Comparison of ENCODE assay signal across 22 cellular contexts in genomic region chr15:101264011-101264410, GRCh38. TPM values are rescaled to one million over a fixed set of nuclear protein-coding genes. Genes with fewer than 3 reads are reported as not detected.
DNase-seq lines count a peak whose midpoint lies in the region; ATAC-seq, FAIRE-seq and TF ChIP-seq lines count a peak whose summit lies in the region.
"Had no signal": no experiment of that assay in that cellular context is flagged by ENCODE, and none has a peak within 500 bp of the region (broad histone marks: within the 10 kb centered on the region; RNA-seq: fewer than 3 reads in every experiment).

No MANE protein-coding gene starts in this region.

- no peaks in the 10 kb centered on the region for H3K36me3 ChIP-seq in astrocyte (ENCODE audit: insufficient read depth, low read length)
- H3K36me3 ChIP-seq: thyroid gland had no signal

- H2AFZ ChIP-seq in astrocyte (ENCODE audit: low read depth, low read length): no peak overlapping the region

- H3K4me3 Mint-ChIP-seq in astrocyte (ENCODE audit: unreplicated experiment): no peak overlapping the region
- H3K4me3 Mint-ChIP-seq in natural killer cell treated with Interleukin-12 subunit alpha and Interleukin-12 subunit beta and Interleukin-15 and Interleukin-18, amount 100 ng/mL, for 72 hours: no peak overlapping the region
- H3K4me3 Mint-ChIP-seq: activated B cell treated with CpG ODN at 0.5 μM for 24 hours; activated CD8-positive, alpha-beta T cell treated with anti-CD3 and anti-CD28 coated beads, Interleukin-2, amount 10 ng/mL, durations not matched to agents 7 days and 5 days; activated naive CD8-positive, alpha-beta T cell treated with anti-CD3 and anti-CD28 coated beads, Interleukin-2, amount 10 ng/mL, durations not matched to agents 7 days and 5 days; naive thymus-derived CD8-positive, alpha-beta T cell had no signal

- H3K36me3 Mint-ChIP-seq in astrocyte (ENCODE audit: low read depth, unreplicated experiment): peaks cover 11% of the 10 kb centered on the region
- peaks cover 2% of the 10 kb centered on the region for H3K36me3 Mint-ChIP-seq in natural killer cell treated with Interleukin-12 subunit alpha and Interleukin-12 subunit beta and Interleukin-15 and Interleukin-18, amount 100 ng/mL, for 72 hours
- H3K36me3 Mint-ChIP-seq: activated naive CD8-positive, alpha-beta T cell treated with anti-CD3 and anti-CD28 coated beads, Interleukin-2, amount 10 ng/mL, durations not matched to agents 7 days and 5 days had no signal

- H3K27me3 Mint-ChIP-seq in astrocyte (ENCODE audit: low read depth, unreplicated experiment): peaks cover 11% of the 10 kb centered on the region
- H3K27me3 Mint-ChIP-seq in natural killer cell treated with Interleukin-12 subunit alpha and Interleukin-12 subunit beta and Interleukin-15 and Interleukin-18, amount 100 ng/mL, for 72 hours: peaks cover 9 to 13% of the 10 kb centered on the region in 2 donors

- intact Hi-C loops in Right ventricle myocardium superior (cut with DNase I): loop anchor here (10.0 kb wide), 1 partner anchor 339 kb away; no protein-coding TSS in a partner anchor

- TF ChIP-seq CTCF in astrocyte (IDR thresholded peaks at IDR 0.05; ENCODE audit: insufficient read depth, low read depth, low read length) (no peak), foreskin keratinocyte (conservative IDR thresholded peaks at IDR 0.05) (no peak)

- H3K27ac ChIP-seq in astrocyte (ENCODE audit: low read depth, low read length) (no peak overlapping the region), foreskin keratinocyte (no peak overlapping the region)
- H3K27ac ChIP-seq: thyroid gland had no signal

- no peak overlapping the region for H3K4me2 ChIP-seq in astrocyte (ENCODE audit: low read length)

- H3K27ac Mint-ChIP-seq in astrocyte (ENCODE audit: unreplicated experiment): no peak overlapping the region
- H3K27ac Mint-ChIP-seq in natural killer cell treated with Interleukin-12 subunit alpha and Interleukin-12 subunit beta and Interleukin-15 and Interleukin-18, amount 100 ng/mL, for 72 hours: no peak overlapping the region
- H3K27ac Mint-ChIP-seq: activated B cell treated with CpG ODN at 0.5 μM for 24 hours; activated CD8-positive, alpha-beta T cell treated with anti-CD3 and anti-CD28 coated beads, Interleukin-2, amount 10 ng/mL, durations not matched to agents 7 days and 5 days; activated naive CD8-positive, alpha-beta T cell treated with anti-CD3 and anti-CD28 coated beads, Interleukin-2, amount 10 ng/mL, durations not matched to agents 7 days and 5 days had no signal

- H3K4me3 ChIP-seq in astrocyte (ENCODE audit: insufficient read depth, low read depth, low read length): no peak overlapping the region
- H3K4me3 ChIP-seq: esophagus squamous epithelium, heart left ventricle, lung, thyroid gland had no signal

- H3K4me1 Mint-ChIP-seq in astrocyte (ENCODE audit: low read depth, unreplicated experiment): peaks cover 5% of the 10 kb centered on the region
- peaks cover 6 to 33% of the 10 kb centered on the region in 2 donors for H3K4me1 Mint-ChIP-seq in natural killer cell treated with Interleukin-12 subunit alpha and Interleukin-12 subunit beta and Interleukin-15 and Interleukin-18, amount 100 ng/mL, for 72 hours (ENCODE audit: low read depth in 2 of 2)
- H3K4me1 Mint-ChIP-seq: activated B cell treated with CpG ODN at 0.5 μM for 24 hours had no signal

- H3K27me3 ChIP-seq in astrocyte (ENCODE audit: insufficient read depth, low read length): no peaks in the 10 kb centered on the region
- peaks cover 7% of the 10 kb centered on the region for H3K27me3 ChIP-seq in foreskin keratinocyte
- H3K27me3 ChIP-seq: esophagus squamous epithelium, heart left ventricle, thyroid gland had no signal

- H3K9me3 ChIP-seq in astrocyte (ENCODE audit: insufficient read depth, low read depth, low read length): no peaks in the 10 kb centered on the region
- H3K9me3 ChIP-seq: esophagus squamous epithelium, heart left ventricle, thyroid gland had no signal

- no peaks in the 10 kb centered on the region for H3K79me2 ChIP-seq in astrocyte (ENCODE audit: insufficient read depth, low read length)

- no peaks in the 10 kb centered on the region for H4K20me1 ChIP-seq in astrocyte (ENCODE audit: insufficient read depth, low read length)

- FAIRE-seq in GM12891 (lab: Jason Lieb, UNC) (peak; percentile 52), astrocyte (lab: Jason Lieb, UNC) (no peak)
- FAIRE-seq: bronchial epithelial cell had no signal

- H3K9me3 Mint-ChIP-seq in astrocyte (ENCODE audit: unreplicated experiment): peaks cover 3% of the 10 kb centered on the region
- H3K9me3 Mint-ChIP-seq in natural killer cell treated with Interleukin-12 subunit alpha and Interleukin-12 subunit beta and Interleukin-15 and Interleukin-18, amount 100 ng/mL, for 72 hours: no peaks in the 10 kb centered on the region
- H3K9me3 Mint-ChIP-seq: activated B cell treated with CpG ODN at 0.5 μM for 24 hours; activated naive CD8-positive, alpha-beta T cell treated with anti-CD3 and anti-CD28 coated beads, Interleukin-2, amount 10 ng/mL, durations not matched to agents 7 days and 5 days; naive thymus-derived CD8-positive, alpha-beta T cell had no signal

- ATAC-seq in HG02938 (IDR thresholded peaks at IDR 0.05; ENCODE audit: unreplicated experiment) (peak; percentile 39), HG02798 (IDR thresholded peaks at IDR 0.05; ENCODE audit: poor library complexity, unreplicated experiment) (no peak), foreskin keratinocyte (no peak), Right ventricle myocardium superior (ENCODE audit: poor library complexity) (no peak)
- ATAC-seq in natural killer cell treated with Interleukin-12 subunit alpha and Interleukin-12 subunit beta and Interleukin-15 and Interleukin-18, amount 100 ng/mL, for 72 hours: peak; percentile 45 to 60
- ATAC-seq: activated CD8-positive, alpha-beta T cell treated with anti-CD3 and anti-CD28 coated beads, Interleukin-2, amount 10 ng/mL, durations not matched to agents 7 days and 5 days; heart left ventricle; naive thymus-derived CD8-positive, alpha-beta T cell had no signal

- H3K9ac ChIP-seq in astrocyte (ENCODE audit: low read length): no peak overlapping the region

- DNase-seq in GM12891 (ENCODE audit: insufficient read length, low spot score) (no peak), astrocyte (ENCODE audit: low read depth) (peak; percentile 37), foreskin keratinocyte (no peak), Right ventricle myocardium superior (no peak), H4 (ENCODE audit: low spot score) (no peak)
- no peak for DNase-seq in natural killer cell treated with Interleukin-12 subunit alpha and Interleukin-12 subunit beta and Interleukin-15 and Interleukin-18, amount 100 ng/mL, for 72 hours (ENCODE audit: low spot score)
- DNase-seq: activated B cell treated with CpG ODN at 0.5 μM for 24 hours; activated CD8-positive, alpha-beta T cell treated with anti-CD3 and anti-CD28 coated beads, Interleukin-2, amount 10 ng/mL, durations not matched to agents 7 days and 5 days; activated naive CD8-positive, alpha-beta T cell treated with anti-CD3 and anti-CD28 coated beads, Interleukin-2, amount 10 ng/mL, durations not matched to agents 7 days and 5 days; Calu3; esophagus squamous epithelium; GF-D8; heart left ventricle; naive thymus-derived CD8-positive, alpha-beta T cell; NCI-H446 treated with DMSO at 0.1 percent for 48 hours; SIG-M5; T-helper 2 cell; thyroid gland had no signal

- H3K4me1 ChIP-seq in astrocyte (ENCODE audit: insufficient read depth, low read length) (peaks cover 29% of the 10 kb centered on the region), foreskin keratinocyte (no peaks in the 10 kb centered on the region)

- TF ChIP-seq POLR2A in GM12891 (IDR thresholded peaks at IDR 0.05; ENCODE audit: low read depth, low read length): no peak

TF ChIP-seq in GM12891, 5 proteins besides CTCF, POLR2A, EP300 and RAD21:
- no peak for TF ChIP-seq POLR2AphosphoS5 (IDR thresholded peaks at IDR 0.05; ENCODE audit: low read depth, low read length)
- 0 out of 2 replicates have a peak, but pooled peaks have one; percentile 4 for TF ChIP-seq SPI1 (IDR thresholded peaks at IDR 0.05; ENCODE audit: low read depth, low read length)
- TF ChIP-seq TAF1 (IDR thresholded peaks at IDR 0.05; ENCODE audit: low read depth, low read length): no peak
- TF ChIP-seq PAX5 (IDR thresholded peaks at IDR 0.05; ENCODE audit: insufficient read depth, low read length, severe bottlenecking): no peak
- TF ChIP-seq POU2F2 (IDR thresholded peaks at IDR 0.05; ENCODE audit: low read depth, low read length): no peak

RNA-seq across cellular contexts. Expression of gene CHSY1, which starts 12.2 kb away (rescaled TPM):
- 5.6 TPM for polyA plus RNA-seq in GM12891 (2012; ENCODE audit: low read depth, missing spikeins)
- total RNA-seq in astrocyte (42.2 and 48.0 TPM in 2 replicates), foreskin keratinocyte (31.1 and 33.2 TPM in 2 replicates), Right ventricle myocardium superior (12.7 TPM)
- 10 to 100 TPM; 91.2 to 93.3 TPM for total RNA-seq in natural killer cell treated with Interleukin-12 subunit alpha and Interleukin-12 subunit beta and Interleukin-15 and Interleukin-18, amount 100 ng/mL, for 72 hours
- polyA plus RNA-seq in foreskin keratinocyte: 9.2 and 11.8 TPM in 2 replicates
- 18.1 and 22.5 TPM in 2 replicates for total RNA-seq in H4 (2014; rRNA removed; shearing (Covaris generic))

RNA-seq across cellular contexts. Expression of gene SELENOS, which starts 13.3 kb away (rescaled TPM):
- polyA plus RNA-seq in GM12891 (2012; ENCODE audit: low read depth, missing spikeins): 18.3 TPM
- total RNA-seq in astrocyte (71.2 and 79.4 TPM in 2 replicates), foreskin keratinocyte (71.4 and 75.6 TPM in 2 replicates), Right ventricle myocardium superior (41.1 TPM)
- total RNA-seq in natural killer cell treated with Interleukin-12 subunit alpha and Interleukin-12 subunit beta and Interleukin-15 and Interleukin-18, amount 100 ng/mL, for 72 hours: 100 to 1,000 TPM in 1 of 2 donors, 10 to 100 TPM in 1; 68.3 to 113 TPM
- polyA plus RNA-seq in foreskin keratinocyte: 80.6 and 83.0 TPM in 2 replicates
- 67.4 and 68.3 TPM in 2 replicates for total RNA-seq in H4 (2014; rRNA removed; shearing (Covaris generic))

RNA-seq across cellular contexts. Expression of gene SNRPA1, which starts 31.0 kb away (rescaled TPM):
- polyA plus RNA-seq in GM12891 (2012; ENCODE audit: low read depth, missing spikeins): 93.7 TPM
- total RNA-seq in astrocyte: 65.9 and 79.5 TPM in 2 replicates
- 100 to 1,000 TPM; 114 to 161 TPM for total RNA-seq in natural killer cell treated with Interleukin-12 subunit alpha and Interleukin-12 subunit beta and Interleukin-15 and Interleukin-18, amount 100 ng/mL, for 72 hours
- 47.2 and 62.8 TPM in 2 replicates for total RNA-seq in foreskin keratinocyte
- polyA plus RNA-seq in foreskin keratinocyte: 102 and 107 TPM in 2 replicates
- 27.9 TPM for total RNA-seq in Right ventricle myocardium superior
- total RNA-seq in H4 (2014; rRNA removed; shearing (Covaris generic)): 22.0 and 36.3 TPM in 2 replicates

Comparison
In these comparisons a context has a peak if more than half of its experiments do, and no peak if none do; other contexts are left out.
1. ATAC-seq: peak in HG02938 (single experiment) and natural killer cell treated with Interleukin-12 subunit alpha and Interleukin-12 subunit beta and Interleukin-15 and Interleukin-18, amount 100 ng/mL, for 72 hours (2 of 2); none in HG02798 (single experiment), foreskin keratinocyte (single experiment) and Right ventricle myocardium superior (single experiment).